In the genomic region with DNA sequence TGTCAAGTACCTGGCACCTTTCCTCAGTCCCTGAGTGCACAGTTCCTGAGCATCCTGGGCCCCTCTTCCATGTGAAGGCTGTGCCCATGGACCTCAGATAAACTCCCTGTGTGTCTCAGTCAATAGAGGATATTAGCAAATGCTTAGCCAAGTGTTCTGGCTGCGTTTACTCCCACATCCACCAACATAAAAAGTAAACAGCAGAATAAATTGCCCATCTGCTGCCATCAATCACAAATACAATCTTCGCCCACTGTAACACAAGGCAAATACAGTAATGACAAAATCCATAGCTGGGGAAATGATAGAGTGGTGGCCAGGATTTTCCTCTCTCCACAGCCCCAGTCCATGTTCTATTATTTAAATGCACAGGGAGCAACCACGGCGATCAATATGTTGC, we compare ENCODE assay signal across 19 cellular contexts.
"Had no signal": no experiment of that assay in that cellular context is flagged by ENCODE, and none has a peak within 500 bp of the region (broad histone marks: within the 10 kb centered on the region; RNA-seq: fewer than 3 reads in every experiment).

No MANE protein-coding gene starts in this region.

- H3K27me3 ChIP-seq: transverse colon, uterus had no signal

- H3K9me3 ChIP-seq: heart left ventricle, stomach, thoracic aorta, transverse colon, uterus had no signal

- H3K27ac Mint-ChIP-seq: naive thymus-derived CD4-positive, alpha-beta T cell had no signal

- H3K4me3 Mint-ChIP-seq: naive thymus-derived CD4-positive, alpha-beta T cell had no signal

- H3K4me1 Mint-ChIP-seq: naive thymus-derived CD4-positive, alpha-beta T cell had no signal

- H3K36me3 Mint-ChIP-seq: naive thymus-derived CD4-positive, alpha-beta T cell had no signal

- H3K4me1 ChIP-seq: heart left ventricle, stomach, transverse colon, uterus had no signal

- DNase-seq: effector memory CD4-positive, alpha-beta T cell; heart left ventricle; hippocampal formation; left colon; mesendoderm; naive thymus-derived CD4-positive, alpha-beta T cell; posterior cingulate gyrus; stimulated activated CD4-positive, alpha-beta T cell treated with anti-CD3 and anti-CD28 coated beads, Interleukin-12 subunit alpha, Interleukin-12 subunit beta, amount 100 ng/mL, for 4 hours; stimulated activated naive CD4-positive, alpha-beta T cell; stomach; substantia nigra; transverse colon; uterus had no signal

- FAIRE-seq: endometrium, frontal cortex had no signal

- ATAC-seq: esophagus mucosa; left colon; naive thymus-derived CD4-positive, alpha-beta T cell; sciatic nerve had no signal

- H3K36me3 ChIP-seq: heart left ventricle, stomach, thoracic aorta, transverse colon, uterus had no signal

- H3K27ac ChIP-seq: heart left ventricle, skin epidermis, stomach, thoracic aorta, transverse colon, uterus had no signal

- H3K4me3 ChIP-seq: heart left ventricle, skin epidermis, stomach, thoracic aorta, transverse colon, uterus had no signal
